In the genomic region with DNA sequence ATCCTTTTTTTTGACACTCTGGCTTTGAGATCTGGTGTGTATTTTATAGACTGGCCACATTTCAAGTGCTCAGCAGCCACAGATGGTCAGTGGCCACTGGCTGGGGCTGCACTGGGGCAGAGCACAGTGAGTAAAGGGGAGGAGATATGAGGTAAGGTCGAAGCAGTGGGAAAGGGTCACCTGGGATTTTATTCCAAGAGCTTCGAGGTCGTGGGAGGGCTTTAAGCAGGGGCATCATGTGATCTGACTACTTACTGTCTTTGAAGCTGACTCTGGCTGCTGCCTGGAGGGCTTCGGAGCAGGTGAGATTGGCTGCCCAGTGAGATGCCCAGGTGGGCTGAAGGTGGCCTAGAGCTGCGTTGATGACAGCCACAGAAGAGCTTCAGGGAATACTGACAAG, we compare ENCODE assay signal across 17 cellular contexts. TPM values are rescaled to one million over a fixed set of nuclear protein-coding genes. Genes with fewer than 3 reads are reported as not detected.
"Had no signal": no experiment of that assay in that cellular context is flagged by ENCODE, and none has a peak within 500 bp of the region (broad histone marks: within the 10 kb centered on the region; RNA-seq: fewer than 3 reads in every experiment).

No MANE protein-coding gene starts in this region.

- H3K4me3 ChIP-seq: esophagus squamous epithelium, lower lobe of right lung, right atrium auricular region, upper lobe of right lung had no signal

- H3K9me3 ChIP-seq: esophagus squamous epithelium, lower lobe of right lung, neutrophil, right atrium auricular region, upper lobe of right lung had no signal

- ATAC-seq: activated CD8-positive, alpha-beta T cell treated with anti-CD3 and anti-CD28 coated beads, Interleukin-2, amount 10 ng/mL, durations not matched to agents 7 days and 5 days; activated naive CD8-positive, alpha-beta T cell treated with anti-CD3 and anti-CD28 coated beads, Interleukin-2, amount 50 U/mL, for 24 hours; lower lobe of right lung; stimulated activated naive B cell treated with anti-CD40 and anti-IgM and Interleukin-4, amounts not matched to agents 10 μg/mL and 1 μg/mL and 100 μg/mL, for 72 hours; upper lobe of right lung had no signal

- DNase-seq: activated CD4-positive, alpha-beta T cell treated with anti-CD3 and anti-CD28 coated beads for 48 hours; activated CD8-positive, alpha-beta T cell treated with anti-CD3 and anti-CD28 coated beads, Interleukin-2, amount 10 ng/mL, durations not matched to agents 7 days and 5 days; activated naive CD4-positive, alpha-beta T cell treated with Interleukin-2 at 50 U/mL for 16 hours; activated naive CD8-positive, alpha-beta T cell treated with anti-CD3 and anti-CD28 coated beads, Interleukin-2, amount 50 U/mL, for 24 hours; esophagus squamous epithelium; foreskin fibroblast; glutamatergic neuron; lower lobe of right lung; midbrain; small intestine; stimulated activated naive B cell treated with anti-CD40 and anti-IgM and Interleukin-4, amounts not matched to agents 10 μg/mL and 1 μg/mL and 100 μg/mL, for 72 hours; upper lobe of right lung had no signal

- H3K27me3 ChIP-seq: neutrophil, right atrium auricular region, upper lobe of right lung had no signal

- H3K27ac ChIP-seq: esophagus squamous epithelium, lower lobe of right lung, neutrophil, right atrium auricular region, upper lobe of right lung had no signal

- H3K36me3 Mint-ChIP-seq: stimulated activated naive B cell treated with anti-CD40 and anti-IgM and Interleukin-4, amounts not matched to agents 10 μg/mL and 1 μg/mL and 100 μg/mL, for 72 hours had no signal

- H3K9me3 Mint-ChIP-seq: activated naive CD8-positive, alpha-beta T cell treated with anti-CD3 and anti-CD28 coated beads, Interleukin-2, amount 50 U/mL, for 24 hours; activated T-helper 1 cell treated with anti-CD3 and anti-CD28 coated beads, Interleukin-12 subunit alpha, Interleukin-12 subunit beta, Interleukin-2, Interleukin-4 antibody, amounts not matched to agents 30 ng/mL and 10 ng/mL and 1 ng/mL, durations not matched to agents 14 hours and 24 hours and 36 hours had no signal

- H3K36me3 ChIP-seq: esophagus squamous epithelium, lower lobe of right lung, neutrophil, right atrium auricular region, upper lobe of right lung had no signal

- H3K27ac Mint-ChIP-seq: activated CD8-positive, alpha-beta T cell treated with anti-CD3 and anti-CD28 coated beads, Interleukin-2, amount 10 ng/mL, durations not matched to agents 7 days and 5 days; activated naive CD8-positive, alpha-beta T cell treated with anti-CD3 and anti-CD28 coated beads, Interleukin-2, amount 50 U/mL, for 24 hours; activated T-helper 1 cell treated with anti-CD3 and anti-CD28 coated beads, Interleukin-12 subunit alpha, Interleukin-12 subunit beta, Interleukin-2, Interleukin-4 antibody, amounts not matched to agents 30 ng/mL and 10 ng/mL and 1 ng/mL, durations not matched to agents 14 hours and 24 hours and 36 hours; stimulated activated naive B cell treated with anti-CD40 and anti-IgM and Interleukin-4, amounts not matched to agents 10 μg/mL and 1 μg/mL and 100 μg/mL, for 72 hours had no signal

- H3K4me3 Mint-ChIP-seq: activated CD8-positive, alpha-beta T cell treated with anti-CD3 and anti-CD28 coated beads, Interleukin-2, amount 10 ng/mL, durations not matched to agents 7 days and 5 days; activated naive CD8-positive, alpha-beta T cell treated with anti-CD3 and anti-CD28 coated beads, Interleukin-2, amount 50 U/mL, for 24 hours; activated T-helper 1 cell treated with anti-CD3 and anti-CD28 coated beads, Interleukin-12 subunit alpha, Interleukin-12 subunit beta, Interleukin-2, Interleukin-4 antibody, amounts not matched to agents 30 ng/mL and 10 ng/mL and 1 ng/mL, durations not matched to agents 14 hours and 24 hours and 36 hours; stimulated activated naive B cell treated with anti-CD40 and anti-IgM and Interleukin-4, amounts not matched to agents 10 μg/mL and 1 μg/mL and 100 μg/mL, for 72 hours had no signal

- H3K27me3 Mint-ChIP-seq: activated naive CD8-positive, alpha-beta T cell treated with anti-CD3 and anti-CD28 coated beads, Interleukin-2, amount 50 U/mL, for 24 hours had no signal

RNA-seq across cellular contexts. Expression of gene C20orf203, which starts 6.7 kb away (rescaled TPM):
- total RNA-seq: activated T-helper 1 cell treated with anti-CD3 and anti-CD28 coated beads, Interleukin-12 subunit alpha, Interleukin-12 subunit beta, Interleukin-2, Interleukin-4 antibody, amounts not matched to agents 30 ng/mL and 10 ng/mL and 1 ng/mL, durations not matched to agents 14 hours and 24 hours and 36 hours; astrocyte; cardiac septum; esophagus squamous epithelium; lower lobe of right lung; right atrium auricular region had no signal
